ENCODE assay signal across 25 cellular contexts in genomic region chr22:42385691-42386090, GRCh38. TPM values are rescaled to one million over a fixed set of nuclear protein-coding genes. Genes with fewer than 3 reads are reported as not detected.
DNase-seq lines count a peak whose midpoint lies in the region; ATAC-seq and TF ChIP-seq lines count a peak whose summit lies in the region.
"Had no signal": no experiment of that assay in that cellular context is flagged by ENCODE, and none has a peak within 500 bp of the region (broad histone marks: within the 10 kb centered on the region; RNA-seq: fewer than 3 reads in every experiment).

No MANE protein-coding gene starts in this region.

- H3K9me3 ChIP-seq in gastrocnemius medialis = no peaks in the 10 kb centered on the region
- H3K9me3 ChIP-seq: left lung had no signal

- no peaks in the 10 kb centered on the region for H3K4me1 ChIP-seq in gastrocnemius medialis
- H3K4me1 ChIP-seq: left lung had no signal

- no peak for TF ChIP-seq CTCF in gastrocnemius medialis (IDR thresholded peaks at IDR 0.05 in 4 of 5, conservative IDR thresholded peaks at IDR 0.05 in 1 of 5)

- H3K27ac ChIP-seq in substantia nigra (ENCODE audit: low read depth, low read length, poor library complexity, severe bottlenecking) (peak overlapping the region; percentile 89), gastrocnemius medialis (no peak overlapping the region)
- H3K27ac ChIP-seq: foreskin keratinocyte, KMS-11, left lung had no signal

- no peaks in the 10 kb centered on the region for H3K36me3 ChIP-seq in gastrocnemius medialis

- no peak for TF ChIP-seq POLR2A in gastrocnemius medialis (IDR thresholded peaks at IDR 0.05)

- no peak overlapping the region for H3K4me3 ChIP-seq in gastrocnemius medialis
- H3K4me3 ChIP-seq: left lung had no signal

- DNase-seq in NCI-H1092 (lab: John Stamatoyannopoulos, UW) (peak; percentile 24), NCI-H446 treated with DMSO at 0.1 percent for 48 hours (lab: John Stamatoyannopoulos, UW) (peak; percentile 87), globus pallidus (ENCODE audit: low spot score) (peak; percentile 60), substantia nigra (lab: John Stamatoyannopoulos, UW) (peak in 34 of 49 donors; percentile 14 to 80 (median 48)), SIG-M5 treated with dmso at 0.1 percent for 504 hours (lab: John Stamatoyannopoulos, UW; ENCODE audit: unreplicated experiment) (no peak), gastrocnemius medialis (no peak)
- DNase-seq: activated gamma-delta T cell treated with Interleukin-2 at 50 U/mL for 16 hours; activated naive CD8-positive, alpha-beta T cell treated with anti-CD3 and anti-CD28 coated beads, Interleukin-2, amount 50 U/mL, for 24 hours; activated T-cell treated with anti-CD3 and anti-CD28 coated beads, Interleukin-2, amount 50 U/mL, for 24 hours; CD8-positive, alpha-beta memory T cell; effector CD8-positive, alpha-beta T cell; foreskin keratinocyte; GF-D8; immature natural killer cell; naive B cell; NCI-H82; stimulated activated CD4-positive, alpha-beta T cell treated with anti-CD3 and anti-CD28 coated beads, Interleukin-4, amount 100 ng/mL, for 24 hours; stimulated activated naive CD4-positive, alpha-beta T cell had no signal

- in situ Hi-C loops in gastrocnemius medialis (cut with MboI; ENCODE audit: low sequenced_read_pairs in 4 of 4) = no loop called here

- ATAC-seq in gastrocnemius medialis = no peak
- ATAC-seq in HG03457 (IDR thresholded peaks at IDR 0.05; ENCODE audit: unreplicated experiment) = no peak
- ATAC-seq: activated naive CD8-positive, alpha-beta T cell treated with anti-CD3 and anti-CD28 coated beads, Interleukin-2, amount 50 U/mL, for 24 hours; foreskin keratinocyte; left lung; Right ventricle myocardium inferior had no signal

- no peaks in the 10 kb centered on the region for H3K27me3 ChIP-seq in gastrocnemius medialis
- H3K27me3 ChIP-seq: left lung had no signal

- intact Hi-C loops in gastrocnemius medialis (cut with DNase I; ENCODE audit: low total_unique reads) = no loop called here

RNA-seq across cellular contexts. Expression of gene NFAM1, which starts 46.5 kb away (rescaled TPM):
- total RNA-seq in gastrocnemius medialis = under 1 TPM in 3 of 4 donors, not detected in 1; 0.20 to 0.59 (median 0.58) TPM
- total RNA-seq: chondrocyte, epithelial cell of proximal tubule, foreskin keratinocyte, osteocyte had no signal

Comparison
In these comparisons a context has a peak if more than half of its experiments do, and no peak if none do; other contexts are left out.
1. DNase-seq: peak in NCI-H1092 (single experiment), NCI-H446 treated with DMSO at 0.1 percent for 48 hours (single experiment), globus pallidus (single experiment) and substantia nigra (34 of 49); none in SIG-M5 treated with dmso at 0.1 percent for 504 hours (single experiment) and gastrocnemius medialis (0 of 2).